ENCODE assay signal across 8 cellular contexts in genomic region chr21:41610042-41610839, GRCh38.
A peak's percentile ranks its signal among the peaks of the same experiment; 100 is the strongest.
DNase-seq lines count a peak whose midpoint lies in the region; ATAC-seq, FAIRE-seq and TF ChIP-seq lines count a peak whose summit lies in the region.

No MANE protein-coding gene starts in this region.

- no peak overlapping the region for H3K9ac ChIP-seq in H9 (ENCODE audit: extremely low read depth, insufficient read length, low read length)

- no peak for ATAC-seq in HG02571 (IDR thresholded peaks at IDR 0.05; ENCODE audit: unreplicated experiment)
- no peak for ATAC-seq in GM19463 (IDR thresholded peaks at IDR 0.05; ENCODE audit: unreplicated experiment)
- no peak for ATAC-seq in GM21576 (IDR thresholded peaks at IDR 0.05; ENCODE audit: unreplicated experiment)

- H3K4me1 ChIP-seq in H9 (ENCODE audit: insufficient read depth, low read length) = no peaks in the 10 kb centered on the region

- no peak overlapping the region for H2BK15ac ChIP-seq in H9 (ENCODE audit: low read depth, low read length)

- no peak overlapping the region for H3K27ac Mint-ChIP-seq in H9

- no peaks in the 10 kb centered on the region for H3K36me3 Mint-ChIP-seq in H9 (ENCODE audit: insufficient read depth in 1 of 3, low read depth in 3 of 3)

- no peak overlapping the region for H3K56ac ChIP-seq in H9 (ENCODE audit: insufficient read length, low read depth, low read length)

- H3K18ac ChIP-seq in H9 (ENCODE audit: insufficient read length, low read depth, low read length) = no peak overlapping the region

- DNase-seq in COLO668 (lab: John Stamatoyannopoulos, UW; ENCODE audit: unreplicated experiment) (peak; percentile 81), H9 (peak; percentile 78), RCC 7860 (ENCODE audit: low spot score) (peak; percentile 29), dermis blood vessel endothelial cell (peak; percentile 80), medulla oblongata (ENCODE audit: extremely low spot score) (peak; percentile 63)

- peak; percentile 90 for TF ChIP-seq CTCF in H9 (conservative IDR thresholded peaks at IDR 0.05)

- H4K5ac ChIP-seq in H9 (ENCODE audit: insufficient read length, low read depth, low read length) = no peak overlapping the region

- no peaks in the 10 kb centered on the region for H3K79me2 ChIP-seq in H9 (ENCODE audit: insufficient read depth, low read length)

- no peak overlapping the region for H2BK5ac ChIP-seq in H9 (ENCODE audit: insufficient read length, low read length)

- FAIRE-seq in RCC 7860 (lab: Jason Lieb, UNC) = no peak

- H3K27ac ChIP-seq in H9 (ENCODE audit: insufficient read length, low read depth, low read length) = no peak overlapping the region

- H3K4me1 Mint-ChIP-seq in H9 = peaks cover 24 to 30% of the 10 kb centered on the region in 2 experiments

- H3K79me1 ChIP-seq in H9 (ENCODE audit: insufficient read depth, low read depth, low read length, poor library complexity, severe bottlenecking) = no peaks in the 10 kb centered on the region

- no peaks in the 10 kb centered on the region for H3K9me3 ChIP-seq in H9 (ENCODE audit: control insufficient read depth, low read depth, low read length)

- H2BK20ac ChIP-seq in H9 (ENCODE audit: low read depth, low read length, poor library complexity, severe bottlenecking) = no peak overlapping the region

- H2BK120ac ChIP-seq in H9 (ENCODE audit: low read depth, low read length, poor library complexity, severe bottlenecking) = no peak overlapping the region

- no peak overlapping the region for H3K14ac ChIP-seq in H9 (ENCODE audit: insufficient read depth, low read length)

- no peaks in the 10 kb centered on the region for H3K23me2 ChIP-seq in H9 (ENCODE audit: insufficient read length, low read depth, low read length, poor library complexity, severe bottlenecking)

- H4K20me1 ChIP-seq in H9 (ENCODE audit: control insufficient read depth, insufficient read depth, insufficient read length) = no peaks in the 10 kb centered on the region

- no peaks in the 10 kb centered on the region; a peak in 1 of 5 replicates for H3K9me3 Mint-ChIP-seq in H9

- H4K8ac ChIP-seq in H9 (replicated peaks; ENCODE audit: insufficient read length, low read depth, low read length) = no peak overlapping the region

- no peak overlapping the region for H3T11ph ChIP-seq in H9 (ENCODE audit: low read length)

- no peak overlapping the region for H3K4me2 ChIP-seq in H9 (ENCODE audit: insufficient read depth, insufficient read length, low read length)

- no peak overlapping the region for H3K23ac ChIP-seq in H9 (ENCODE audit: insufficient read length, low read depth, low read length)

- H2AFZ ChIP-seq in H9 (ENCODE audit: low read length) = no peak overlapping the region

- no peak overlapping the region for H3K4ac ChIP-seq in H9 (ENCODE audit: low read depth, low read length)

- no peak overlapping the region for H4K91ac ChIP-seq in H9 (ENCODE audit: insufficient read length, low read depth, low read length)

- no CpG with 5 or more reads among the region's 20 CpGs for WGBS in H9 (ENCODE audit: extremely low coverage, insufficient read length, low lambda C conversion rate)

- H2AK5ac ChIP-seq in H9 (ENCODE audit: insufficient read length, low read length) = no peak overlapping the region

- H3K27me3 Mint-ChIP-seq in H9 (ENCODE audit: low read depth) = peaks cover 6% of the 10 kb centered on the region

- no peak overlapping the region for H3K4me3 Mint-ChIP-seq in H9

- H3K27me3 ChIP-seq in H9 (ENCODE audit: insufficient read depth, low read length) = no peaks in the 10 kb centered on the region

- H2BK12ac ChIP-seq in H9 (ENCODE audit: insufficient read length, low read depth, low read length) = no peak overlapping the region

Comparison
In these comparisons a context has a peak if more than half of its experiments do, and no peak if none do; other contexts are left out.
1. DNase-seq: peak in every context shown above with its lines; median percentile 81 in COLO668; 80 in dermis blood vessel endothelial cell; 78 in H9; 63 in medulla oblongata; 29 in RCC 7860.